Comparison of ENCODE assay signal across 1 cellular context in genomic region chr1:113659010-113659409, GRCh38.
TF ChIP-seq lines count a peak whose summit lies in the region.

No MANE protein-coding gene starts in this region.

TF ChIP-seq in endothelial cell of umbilical vein, 7 proteins besides CTCF, POLR2A, EP300 and RAD21:
- TF ChIP-seq MAX (IDR thresholded peaks at IDR 0.05; ENCODE audit: insufficient read depth, insufficient read length) (no peak), GATA2 (IDR thresholded peaks at IDR 0.05; ENCODE audit: insufficient read depth, insufficient read length, low read depth, low read length) (peak; percentile 95), POLR2AphosphoS5 (IDR thresholded peaks at IDR 0.05; ENCODE audit: insufficient read depth, low read depth, low read length) (peak; percentile 39), JUN (IDR thresholded peaks at IDR 0.05; ENCODE audit: borderline replicate concordance, insufficient read depth, insufficient read length, low read depth) (peak; percentile 3), FOS (IDR thresholded peaks at IDR 0.05; ENCODE audit: borderline replicate concordance, insufficient read depth, low read length) (no peak), MYC (IDR thresholded peaks at IDR 0.05; ENCODE audit: low read depth, low read length) (no peak), EZH2 (IDR thresholded peaks at IDR 0.05; ENCODE audit: borderline replicate concordance, low read depth, low read length, severe bottlenecking) (no peak)
